Comparison of ENCODE assay signal across 1 cellular context in the genomic region with DNA sequence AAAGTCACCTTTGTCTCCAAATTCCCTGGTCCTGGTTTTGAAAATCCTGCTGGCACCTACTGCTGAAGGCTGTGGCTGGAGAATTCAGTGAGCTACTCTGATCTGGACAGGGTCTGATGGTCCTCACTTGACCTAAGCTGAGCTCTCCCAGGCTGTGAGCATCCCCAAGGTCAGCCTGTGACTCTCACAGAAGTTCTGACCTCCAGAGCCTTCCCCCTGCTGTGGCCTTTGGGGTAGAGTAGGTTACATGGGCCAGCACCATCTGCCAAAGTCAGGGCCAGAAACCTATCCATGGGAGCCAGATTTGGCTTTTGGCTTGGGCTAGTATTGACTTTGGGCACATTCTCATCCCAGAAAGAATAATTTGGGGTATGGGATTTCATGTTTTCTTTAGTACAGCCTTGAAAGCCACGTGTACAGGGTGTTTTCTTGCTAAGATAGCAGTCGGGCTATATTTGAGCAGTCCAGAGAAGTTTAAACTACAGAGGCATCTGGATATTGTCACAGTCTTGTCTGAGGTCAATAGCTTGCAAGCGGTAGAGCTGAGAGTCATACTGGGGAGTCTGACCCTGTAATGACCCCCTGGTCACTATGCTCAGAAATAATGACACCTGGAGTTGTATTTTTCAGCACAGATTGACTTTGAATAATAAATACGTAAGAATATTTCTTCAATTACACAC.
TF ChIP-seq lines count a peak whose summit lies in the region.

No MANE protein-coding gene starts in this region.

TF ChIP-seq in HepG2, 621 proteins besides CTCF, POLR2A, EP300 and RAD21:
- TF ChIP-seq RXRA (CRISPR knock-in tag; IDR thresholded peaks at IDR 0.05) = 0 out of 2 replicates have a peak, but pooled peaks have one; percentile 13
- no peak for TF ChIP-seq NFE2L2 (IDR thresholded peaks at IDR 0.05; ENCODE audit: low read length)
- TF ChIP-seq ZNF781 (CRISPR knock-in tag; IDR thresholded peaks at IDR 0.05; ENCODE audit: borderline replicate concordance, not compliant biosample characterization) = peak; percentile 38
- no peak for TF ChIP-seq GZF1 (CRISPR knock-in tag; IDR thresholded peaks at IDR 0.05)
TF ChIP-seq in HepG2: peak in this region for 2.
